1 cellular context compared by ENCODE assay signal in the genomic region with DNA sequence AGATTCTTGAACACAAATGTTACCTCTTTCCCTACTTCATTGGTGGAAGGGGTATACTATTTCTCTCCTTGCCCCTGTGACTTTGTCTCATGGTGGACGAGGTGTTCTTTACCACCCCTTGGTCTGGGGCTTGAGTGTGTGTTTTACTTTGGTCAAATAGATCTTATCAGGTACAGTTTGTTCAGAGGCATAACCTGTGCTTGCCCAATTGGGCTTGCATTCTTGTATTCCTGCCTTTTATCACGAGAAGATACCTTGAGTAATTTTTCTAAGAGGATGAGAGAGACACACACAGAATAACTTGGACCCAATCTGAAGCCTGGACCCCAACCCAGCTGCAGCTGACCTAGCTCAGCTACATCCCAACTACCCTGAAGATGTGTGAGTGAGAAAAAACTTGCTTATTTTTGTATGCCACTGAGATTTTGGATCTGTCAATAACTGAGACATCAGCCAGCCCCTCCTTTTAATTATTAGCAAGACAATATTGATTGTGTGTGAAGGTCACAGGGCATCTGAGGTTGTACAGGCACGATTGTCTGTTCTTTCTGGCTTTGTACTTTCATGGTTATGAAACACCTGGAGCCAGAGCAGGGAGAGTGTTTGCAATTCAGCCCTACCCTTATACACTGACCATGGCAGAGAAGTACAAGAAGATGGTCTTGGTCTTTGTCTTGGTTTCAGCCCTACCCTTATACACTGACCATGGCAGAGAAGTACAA.
A peak's percentile ranks its signal among the peaks of the same experiment; 100 is the strongest.
TF ChIP-seq lines count a peak whose summit lies in the region.

No MANE protein-coding gene starts in this region.

TF ChIP-seq in HepG2, 621 proteins besides CTCF, POLR2A, EP300 and RAD21 (continued from another document):
- TF ChIP-seq, protein P1, sequence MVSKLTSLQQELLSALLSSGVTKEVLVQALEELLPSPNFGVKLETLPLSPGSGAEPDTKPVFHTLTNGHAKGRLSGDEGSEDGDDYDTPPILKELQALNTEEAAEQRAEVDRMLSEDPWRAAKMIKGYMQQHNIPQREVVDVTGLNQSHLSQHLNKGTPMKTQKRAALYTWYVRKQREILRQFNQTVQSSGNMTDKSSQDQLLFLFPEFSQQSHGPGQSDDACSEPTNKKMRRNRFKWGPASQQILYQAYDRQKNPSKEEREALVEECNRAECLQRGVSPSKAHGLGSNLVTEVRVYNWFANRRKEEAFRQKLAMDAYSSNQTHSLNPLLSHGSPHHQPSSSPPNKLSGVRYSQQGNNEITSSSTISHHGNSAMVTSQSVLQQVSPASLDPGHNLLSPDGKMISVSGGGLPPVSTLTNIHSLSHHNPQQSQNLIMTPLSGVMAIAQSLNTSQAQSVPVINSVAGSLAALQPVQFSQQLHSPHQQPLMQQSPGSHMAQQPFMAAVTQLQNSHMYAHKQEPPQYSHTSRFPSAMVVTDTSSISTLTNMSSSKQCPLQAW (CRISPR knock-in tag; IDR thresholded peaks at IDR 0.05) = 0 out of 2 replicates have a peak, but pooled peaks have one; percentile 16
- TF ChIP-seq ONECUT2 (CRISPR knock-in tag; IDR thresholded peaks at IDR 0.05) (peak; percentile 64), SOX13 (IDR thresholded peaks at IDR 0.05) (no peak), SOX13 (CRISPR knock-in tag; conservative IDR thresholded peaks at IDR 0.05 in 1 of 2, IDR thresholded peaks at IDR 0.05 in 1 of 2) (peak in 1 of 2 experiments; percentile 66; a peak in 2 of 4 replicates), HHEX (CRISPR knock-in tag; IDR thresholded peaks at IDR 0.05) (0 out of 2 replicates have a peak, but pooled peaks have one; percentile 33), TMF1 (CRISPR knock-in tag; IDR thresholded peaks at IDR 0.05; ENCODE audit: low read depth) (no peak), HMG20A (CRISPR knock-in tag; IDR thresholded peaks at IDR 0.05; ENCODE audit: borderline replicate concordance) (peak; percentile 35; the same call in 1 of the 2 replicates), SOX6 (IDR thresholded peaks at IDR 0.05) (no peak), SOX6 (CRISPR knock-in tag; IDR thresholded peaks at IDR 0.05) (peak; percentile 84), MED1 (CRISPR knock-in tag; IDR thresholded peaks at IDR 0.05) (0 out of 2 replicates have a peak, but pooled peaks have one; percentile 28), MYC (CRISPR knock-in tag; IDR thresholded peaks at IDR 0.05; ENCODE audit: borderline replicate concordance) (no peak), SAP130 (CRISPR knock-in tag; IDR thresholded peaks at IDR 0.05; ENCODE audit: low read depth) (no peak), SALL1 (CRISPR knock-in tag; IDR thresholded peaks at IDR 0.05) (peak; percentile 61; the same call in 1 of the 2 replicates), NR2F1 (CRISPR knock-in tag; IDR thresholded peaks at IDR 0.05) (peak in 1 of 2 experiments; percentile 46; a peak in 2 of 4 replicates), ZNF850 (CRISPR knock-in tag; conservative IDR thresholded peaks at IDR 0.05) (no peak), NCOR1 (IDR thresholded peaks at IDR 0.05; ENCODE audit: borderline replicate concordance, low read length) (peak; percentile 46; the same call in 1 of the 2 replicates), SOX5 (CRISPR knock-in tag; IDR thresholded peaks at IDR 0.05; ENCODE audit: borderline replicate concordance) (peak; percentile 75; the same call in 1 of the 2 replicates), TCF7 (IDR thresholded peaks at IDR 0.05; ENCODE audit: low read depth) (peak; percentile 47)
- TF ChIP-seq, protein P2, sequence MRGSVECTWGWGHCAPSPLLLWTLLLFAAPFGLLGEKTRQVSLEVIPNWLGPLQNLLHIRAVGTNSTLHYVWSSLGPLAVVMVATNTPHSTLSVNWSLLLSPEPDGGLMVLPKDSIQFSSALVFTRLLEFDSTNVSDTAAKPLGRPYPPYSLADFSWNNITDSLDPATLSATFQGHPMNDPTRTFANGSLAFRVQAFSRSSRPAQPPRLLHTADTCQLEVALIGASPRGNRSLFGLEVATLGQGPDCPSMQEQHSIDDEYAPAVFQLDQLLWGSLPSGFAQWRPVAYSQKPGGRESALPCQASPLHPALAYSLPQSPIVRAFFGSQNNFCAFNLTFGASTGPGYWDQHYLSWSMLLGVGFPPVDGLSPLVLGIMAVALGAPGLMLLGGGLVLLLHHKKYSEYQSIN (CRISPR knock-in tag; IDR thresholded peaks at IDR 0.05; ENCODE audit: borderline replicate concordance) = no peak
- TF ChIP-seq, protein P3, sequence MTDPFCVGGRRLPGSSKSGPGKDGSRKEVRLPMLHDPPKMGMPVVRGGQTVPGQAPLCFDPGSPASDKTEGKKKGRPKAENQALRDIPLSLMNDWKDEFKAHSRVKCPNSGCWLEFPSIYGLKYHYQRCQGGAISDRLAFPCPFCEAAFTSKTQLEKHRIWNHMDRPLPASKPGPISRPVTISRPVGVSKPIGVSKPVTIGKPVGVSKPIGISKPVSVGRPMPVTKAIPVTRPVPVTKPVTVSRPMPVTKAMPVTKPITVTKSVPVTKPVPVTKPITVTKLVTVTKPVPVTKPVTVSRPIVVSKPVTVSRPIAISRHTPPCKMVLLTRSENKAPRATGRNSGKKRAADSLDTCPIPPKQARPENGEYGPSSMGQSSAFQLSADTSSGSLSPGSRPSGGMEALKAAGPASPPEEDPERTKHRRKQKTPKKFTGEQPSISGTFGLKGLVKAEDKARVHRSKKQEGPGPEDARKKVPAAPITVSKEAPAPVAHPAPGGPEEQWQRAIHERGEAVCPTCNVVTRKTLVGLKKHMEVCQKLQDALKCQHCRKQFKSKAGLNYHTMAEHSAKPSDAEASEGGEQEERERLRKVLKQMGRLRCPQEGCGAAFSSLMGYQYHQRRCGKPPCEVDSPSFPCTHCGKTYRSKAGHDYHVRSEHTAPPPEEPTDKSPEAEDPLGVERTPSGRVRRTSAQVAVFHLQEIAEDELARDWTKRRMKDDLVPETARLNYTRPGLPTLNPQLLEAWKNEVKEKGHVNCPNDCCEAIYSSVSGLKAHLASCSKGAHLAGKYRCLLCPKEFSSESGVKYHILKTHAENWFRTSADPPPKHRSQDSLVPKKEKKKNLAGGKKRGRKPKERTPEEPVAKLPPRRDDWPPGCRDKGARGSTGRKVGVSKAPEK (CRISPR knock-in tag; IDR thresholded peaks at IDR 0.05; ENCODE audit: borderline replicate concordance) = no peak
- TF ChIP-seq, protein P4, sequence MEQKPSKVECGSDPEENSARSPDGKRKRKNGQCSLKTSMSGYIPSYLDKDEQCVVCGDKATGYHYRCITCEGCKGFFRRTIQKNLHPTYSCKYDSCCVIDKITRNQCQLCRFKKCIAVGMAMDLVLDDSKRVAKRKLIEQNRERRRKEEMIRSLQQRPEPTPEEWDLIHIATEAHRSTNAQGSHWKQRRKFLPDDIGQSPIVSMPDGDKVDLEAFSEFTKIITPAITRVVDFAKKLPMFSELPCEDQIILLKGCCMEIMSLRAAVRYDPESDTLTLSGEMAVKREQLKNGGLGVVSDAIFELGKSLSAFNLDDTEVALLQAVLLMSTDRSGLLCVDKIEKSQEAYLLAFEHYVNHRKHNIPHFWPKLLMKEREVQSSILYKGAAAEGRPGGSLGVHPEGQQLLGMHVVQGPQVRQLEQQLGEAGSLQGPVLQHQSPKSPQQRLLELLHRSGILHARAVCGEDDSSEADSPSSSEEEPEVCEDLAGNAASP (CRISPR knock-in tag; IDR thresholded peaks at IDR 0.05; ENCODE audit: borderline replicate concordance) = peak; percentile 88; the same call in 1 of the 2 replicates
- TF ChIP-seq, protein P5, sequence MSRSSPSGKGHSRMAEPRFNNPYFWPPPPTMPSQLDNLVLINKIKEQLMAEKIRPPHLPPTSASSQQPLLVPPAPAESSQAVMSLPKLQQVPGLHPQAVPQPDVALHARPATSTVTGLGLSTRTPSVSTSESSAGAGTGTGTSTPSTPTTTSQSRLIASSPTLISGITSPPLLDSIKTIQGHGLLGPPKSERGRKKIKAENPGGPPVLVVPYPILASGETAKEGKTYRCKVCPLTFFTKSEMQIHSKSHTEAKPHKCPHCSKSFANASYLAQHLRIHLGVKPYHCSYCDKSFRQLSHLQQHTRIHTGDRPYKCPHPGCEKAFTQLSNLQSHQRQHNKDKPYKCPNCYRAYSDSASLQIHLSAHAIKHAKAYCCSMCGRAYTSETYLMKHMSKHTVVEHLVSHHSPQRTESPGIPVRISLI (CRISPR knock-in tag; IDR thresholded peaks at IDR 0.05; ENCODE audit: borderline replicate concordance) = no peak
- TF ChIP-seq, protein P6, sequence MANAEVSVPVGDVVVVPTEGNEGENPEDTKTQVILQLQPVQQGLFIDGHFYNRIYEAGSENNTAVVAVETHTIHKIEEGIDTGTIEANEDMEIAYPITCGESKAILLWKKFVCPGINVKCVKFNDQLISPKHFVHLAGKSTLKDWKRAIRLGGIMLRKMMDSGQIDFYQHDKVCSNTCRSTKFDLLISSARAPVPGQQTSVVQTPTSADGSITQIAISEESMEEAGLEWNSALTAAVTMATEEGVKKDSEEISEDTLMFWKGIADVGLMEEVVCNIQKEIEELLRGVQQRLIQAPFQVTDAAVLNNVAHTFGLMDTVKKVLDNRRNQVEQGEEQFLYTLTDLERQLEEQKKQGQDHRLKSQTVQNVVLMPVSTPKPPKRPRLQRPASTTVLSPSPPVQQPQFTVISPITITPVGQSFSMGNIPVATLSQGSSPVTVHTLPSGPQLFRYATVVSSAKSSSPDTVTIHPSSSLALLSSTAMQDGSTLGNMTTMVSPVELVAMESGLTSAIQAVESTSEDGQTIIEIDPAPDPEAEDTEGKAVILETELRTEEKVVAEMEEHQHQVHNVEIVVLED (CRISPR knock-in tag; IDR thresholded peaks at IDR 0.05; ENCODE audit: borderline replicate concordance) = no peak
- TF ChIP-seq, protein P7, sequence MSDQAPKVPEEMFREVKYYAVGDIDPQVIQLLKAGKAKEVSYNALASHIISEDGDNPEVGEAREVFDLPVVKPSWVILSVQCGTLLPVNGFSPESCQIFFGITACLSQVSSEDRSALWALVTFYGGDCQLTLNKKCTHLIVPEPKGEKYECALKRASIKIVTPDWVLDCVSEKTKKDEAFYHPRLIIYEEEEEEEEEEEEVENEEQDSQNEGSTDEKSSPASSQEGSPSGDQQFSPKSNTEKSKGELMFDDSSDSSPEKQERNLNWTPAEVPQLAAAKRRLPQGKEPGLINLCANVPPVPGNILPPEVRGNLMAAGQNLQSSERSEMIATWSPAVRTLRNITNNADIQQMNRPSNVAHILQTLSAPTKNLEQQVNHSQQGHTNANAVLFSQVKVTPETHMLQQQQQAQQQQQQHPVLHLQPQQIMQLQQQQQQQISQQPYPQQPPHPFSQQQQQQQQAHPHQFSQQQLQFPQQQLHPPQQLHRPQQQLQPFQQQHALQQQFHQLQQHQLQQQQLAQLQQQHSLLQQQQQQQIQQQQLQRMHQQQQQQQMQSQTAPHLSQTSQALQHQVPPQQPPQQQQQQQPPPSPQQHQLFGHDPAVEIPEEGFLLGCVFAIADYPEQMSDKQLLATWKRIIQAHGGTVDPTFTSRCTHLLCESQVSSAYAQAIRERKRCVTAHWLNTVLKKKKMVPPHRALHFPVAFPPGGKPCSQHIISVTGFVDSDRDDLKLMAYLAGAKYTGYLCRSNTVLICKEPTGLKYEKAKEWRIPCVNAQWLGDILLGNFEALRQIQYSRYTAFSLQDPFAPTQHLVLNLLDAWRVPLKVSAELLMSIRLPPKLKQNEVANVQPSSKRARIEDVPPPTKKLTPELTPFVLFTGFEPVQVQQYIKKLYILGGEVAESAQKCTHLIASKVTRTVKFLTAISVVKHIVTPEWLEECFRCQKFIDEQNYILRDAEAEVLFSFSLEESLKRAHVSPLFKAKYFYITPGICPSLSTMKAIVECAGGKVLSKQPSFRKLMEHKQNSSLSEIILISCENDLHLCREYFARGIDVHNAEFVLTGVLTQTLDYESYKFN (CRISPR knock-in tag; conservative IDR thresholded peaks at IDR 0.05) = peak; percentile 59
